Comparison of ENCODE assay signal across 12 cellular contexts in the genomic region with DNA sequence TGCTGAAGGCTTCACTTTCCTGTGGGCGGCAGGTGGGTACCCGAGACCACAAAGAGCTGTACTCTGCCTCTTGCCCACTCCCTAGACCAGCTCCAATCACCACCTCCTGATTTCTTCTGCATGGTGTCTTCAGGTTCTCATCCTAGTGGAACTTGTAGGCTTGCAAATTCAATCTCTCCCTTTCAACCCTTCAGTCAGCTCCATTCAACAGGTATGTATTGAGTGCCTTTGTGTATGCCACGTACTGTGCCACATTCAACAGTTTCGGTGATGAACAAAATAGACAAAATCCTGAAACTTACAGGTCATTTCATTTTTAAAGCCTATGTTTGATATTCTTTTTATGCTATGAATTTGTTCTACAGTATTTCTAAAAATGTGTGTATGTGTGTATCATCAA.
"Had no signal": no experiment of that assay in that cellular context is flagged by ENCODE, and none has a peak within 500 bp of the region (broad histone marks: within the 10 kb centered on the region; RNA-seq: fewer than 3 reads in every experiment).

No MANE protein-coding gene starts in this region.

- DNase-seq: KG1, MM.1S, NCI-H1436, NCI-H187, NCI-H2081 treated with DMSO at 0.1 percent for 48 hours, NCI-H524, NCI-H774, Right ventricle myocardium superior, RPMI8226, SIG-M5 had no signal

- H3K36me3 ChIP-seq: SJSA1 had no signal

- H3K9me3 ChIP-seq: SJSA1 had no signal

- H3K27me3 ChIP-seq: SJSA1 had no signal

- H3K4me3 ChIP-seq: SJSA1, SK-N-MC had no signal

- H3K27ac ChIP-seq: SJSA1, SK-N-MC had no signal
